12 cellular contexts compared by ENCODE assay signal in the genomic region with DNA sequence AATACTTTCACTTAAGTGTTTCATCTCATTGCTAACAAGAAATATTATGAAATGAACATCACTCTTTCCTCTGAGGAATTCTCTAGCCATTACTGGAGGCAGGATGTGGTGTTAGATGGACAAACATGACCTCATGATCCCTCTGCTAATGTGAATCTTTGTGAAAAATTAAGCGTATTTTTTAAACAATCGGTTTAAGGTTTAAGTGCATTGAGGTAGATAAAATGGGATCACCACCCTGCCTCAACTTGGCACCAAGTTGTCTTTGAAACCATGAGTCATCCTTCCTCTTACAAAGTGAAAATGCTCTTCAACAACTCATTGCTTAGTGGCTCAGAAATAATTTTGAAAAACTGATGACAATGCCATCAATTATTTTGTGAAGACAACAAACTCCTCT.
A peak's percentile ranks its signal among the peaks of the same experiment; 100 is the strongest.
DNase-seq lines count a peak whose midpoint lies in the region; ATAC-seq and TF ChIP-seq lines count a peak whose summit lies in the region.
"Had no signal": no experiment of that assay in that cellular context is flagged by ENCODE, and none has a peak within 500 bp of the region (broad histone marks: within the 10 kb centered on the region; RNA-seq: fewer than 3 reads in every experiment).

No MANE protein-coding gene starts in this region.

- no peaks in the 10 kb centered on the region for H3K79me2 ChIP-seq in GM23248 (ENCODE audit: insufficient read depth)
- no peaks in the 10 kb centered on the region for H3K79me2 ChIP-seq in Karpas-422 (ENCODE audit: low read length)

- peak overlapping the region; percentile 37 for H3K27ac ChIP-seq in GM23248
- peak overlapping the region; percentile 16; the same call in 1 of the 2 replicates for H3K27ac ChIP-seq in SJCRH30
- H3K27ac ChIP-seq in Karpas-422 (ENCODE audit: low read length) = no peak overlapping the region
- H3K27ac ChIP-seq: lower lobe of right lung had no signal

- H3K36me3 ChIP-seq in GM23248 (ENCODE audit: low read depth) (no peaks in the 10 kb centered on the region), SJCRH30 (no peaks in the 10 kb centered on the region), Karpas-422 (ENCODE audit: insufficient read depth, low read length) (no peaks in the 10 kb centered on the region)
- H3K36me3 ChIP-seq: lower lobe of right lung had no signal

- DNase-seq in AG08396 (ENCODE audit: low spot score) (peak; percentile 20), GM23248 (peak; percentile 91), SJCRH30 (peak; percentile 18 to 58), fibroblast of the aortic adventitia (ENCODE audit: low read depth) (peak; percentile 90), type B pancreatic cell (ENCODE audit: extremely low spot score, unreplicated experiment) (no peak), Karpas-422 (no peak), retina (no peak)
- DNase-seq: activated T-cell treated with anti-CD3 and anti-CD28 coated beads, Interleukin-2, amount 50 U/mL, for 72 hours; CD4-positive, alpha-beta T cell; lower lobe of right lung; NCI-H1694 treated with DMSO at 0.1 percent for 48 hours had no signal

- H3K9me2 ChIP-seq in GM23248 (ENCODE audit: insufficient read depth) (no peaks in the 10 kb centered on the region), Karpas-422 (replicated peaks; ENCODE audit: insufficient read depth, low read length) (no peaks in the 10 kb centered on the region)

- TF ChIP-seq CTCF in fibroblast of the aortic adventitia (IDR thresholded peaks at IDR 0.05; ENCODE audit: insufficient read depth, low read length) (no peak), type B pancreatic cell (conservative IDR thresholded peaks at IDR 0.05) (no peak)

- in situ Hi-C loops in GM23248 (cut with MboI) = no loop called here

- H3K27me3 ChIP-seq in GM23248 (replicated peaks; ENCODE audit: insufficient read depth) (no peaks in the 10 kb centered on the region), SJCRH30 (no peaks in the 10 kb centered on the region), Karpas-422 (ENCODE audit: low read length) (no peaks in the 10 kb centered on the region)

- H3K4me3 ChIP-seq in GM23248 = peak overlapping the region; percentile 9; the same call in 1 of the 2 replicates
- no peak overlapping the region for H3K4me3 ChIP-seq in SJCRH30
- no peak overlapping the region for H3K4me3 ChIP-seq in fibroblast of the aortic adventitia (ENCODE audit: low read depth, low read length)
- no peak overlapping the region for H3K4me3 ChIP-seq in Karpas-422 (ENCODE audit: low read length)
- H3K4me3 ChIP-seq: lower lobe of right lung had no signal

- H3K4me2 ChIP-seq in GM23248 (ENCODE audit: unreplicated experiment) (peak overlapping the region; percentile 40), Karpas-422 (ENCODE audit: low read depth, low read length, poor library complexity, severe bottlenecking) (no peak overlapping the region)

- WGBS in GM23248 (ENCODE audit: low coverage in 1 of 2, low lambda C conversion rate in 2 of 2, missing lambda C conversion rate in 2 of 2), 2 experiments = 6 to 7% methylated on average over 2 of the region's 2 CpGs

- H3K9me3 ChIP-seq in GM23248 (ENCODE audit: low read depth) = no peaks in the 10 kb centered on the region
- H3K9me3 ChIP-seq in SJCRH30 (replicated peaks) = no peaks in the 10 kb centered on the region
- no peaks in the 10 kb centered on the region for H3K9me3 ChIP-seq in Karpas-422 (ENCODE audit: low read length)
- H3K9me3 ChIP-seq: lower lobe of right lung had no signal

- no peak overlapping the region for H3K27ac Mint-ChIP-seq in type B pancreatic cell
- H3K27ac Mint-ChIP-seq: activated T-cell treated with anti-CD3 and anti-CD28 coated beads, Interleukin-2, amount 50 U/mL, for 72 hours; CD4-positive, alpha-beta T cell had no signal

- H3K4me3 Mint-ChIP-seq in type B pancreatic cell = no peak overlapping the region
- H3K4me3 Mint-ChIP-seq: activated T-cell treated with anti-CD3 and anti-CD28 coated beads, Interleukin-2, amount 50 U/mL, for 72 hours; CD4-positive, alpha-beta T cell had no signal

- H3K9me3 Mint-ChIP-seq in type B pancreatic cell = no peaks in the 10 kb centered on the region

- H3K4me1 ChIP-seq in GM23248 (ENCODE audit: insufficient read depth) (peaks cover 40% of the 10 kb centered on the region), SJCRH30 (no peaks in the 10 kb centered on the region; the same call in 1 of the 2 replicates), Karpas-422 (ENCODE audit: low read length) (no peaks in the 10 kb centered on the region)
- H3K4me1 ChIP-seq: lower lobe of right lung had no signal

- H4K20me1 ChIP-seq in GM23248 (ENCODE audit: insufficient read depth) (no peaks in the 10 kb centered on the region), Karpas-422 (ENCODE audit: insufficient read depth, low read depth, low read length) (no peaks in the 10 kb centered on the region)

- no peak for ATAC-seq in GM21447 (IDR thresholded peaks at IDR 0.05; ENCODE audit: unreplicated experiment)
- ATAC-seq: activated T-cell treated with anti-CD3 and anti-CD28 coated beads, Interleukin-2, amount 50 U/mL, for 72 hours had no signal

- H3K9ac ChIP-seq in GM23248 = no peak overlapping the region
- no peak overlapping the region for H3K9ac ChIP-seq in Karpas-422 (ENCODE audit: low read length)

- H3K36me3 Mint-ChIP-seq in type B pancreatic cell = no peaks in the 10 kb centered on the region

- H3K27me3 Mint-ChIP-seq in type B pancreatic cell = no peaks in the 10 kb centered on the region
- H3K27me3 Mint-ChIP-seq: CD4-positive, alpha-beta T cell had no signal

- no peak overlapping the region for H2AFZ ChIP-seq in GM23248
- H2AFZ ChIP-seq in Karpas-422 (ENCODE audit: low read length) = no peak overlapping the region

- peaks cover 52% of the 10 kb centered on the region for H3F3A ChIP-seq in GM23248 (ENCODE audit: insufficient read depth)

- peaks cover 6% of the 10 kb centered on the region for H3K4me1 Mint-ChIP-seq in type B pancreatic cell (ENCODE audit: unreplicated experiment)

Comparison
In these comparisons a context has a peak if more than half of its experiments do, and no peak if none do; other contexts are left out.
1. DNase-seq: peak in AG08396 (single experiment), GM23248 (single experiment), SJCRH30 (2 of 2) and fibroblast of the aortic adventitia (single experiment); none in type B pancreatic cell (single experiment), Karpas-422 (single experiment) and retina (single experiment).